In genomic region chr17:17792143-17792550, GRCh38 we compare ENCODE assay signal across 10 cellular contexts. TPM values are rescaled to one million over a fixed set of nuclear protein-coding genes. Genes with fewer than 3 reads are reported as not detected.
DNase-seq lines count a peak whose midpoint lies in the region; FAIRE-seq and TF ChIP-seq lines count a peak whose summit lies in the region.
"Had no signal": no experiment of that assay in that cellular context is flagged by ENCODE, and none has a peak within 500 bp of the region (broad histone marks: within the 10 kb centered on the region; RNA-seq: fewer than 3 reads in every experiment).

No MANE protein-coding gene starts in this region.

- H2AFZ ChIP-seq in Karpas-422 (ENCODE audit: low read length): no peak overlapping the region
- no peak overlapping the region for H2AFZ ChIP-seq in PC-9

- H3K27me3 ChIP-seq in Karpas-422 (ENCODE audit: low read length) (no peaks in the 10 kb centered on the region), PC-9 (ENCODE audit: insufficient read depth, low read depth) (no peaks in the 10 kb centered on the region)
- H3K27me3 ChIP-seq in effector memory CD4-positive, alpha-beta T cell (replicated peaks; ENCODE audit: control insufficient read depth, insufficient read depth, low read length, poor library complexity, severe bottlenecking): no peaks in the 10 kb centered on the region
- H3K27me3 ChIP-seq: Peyer's patch had no signal

- H3K9me2 ChIP-seq in Karpas-422 (replicated peaks; ENCODE audit: insufficient read depth, low read length) (no peaks in the 10 kb centered on the region), PC-9 (ENCODE audit: insufficient read depth) (no peaks in the 10 kb centered on the region)

- no peak for TF ChIP-seq POLR2A in GM12892 (IDR thresholded peaks at IDR 0.05; ENCODE audit: low read depth, low read length)

- H3K4me1 ChIP-seq in Karpas-422 (ENCODE audit: low read length) (peaks cover 23% of the 10 kb centered on the region), PC-9 (replicated peaks; ENCODE audit: insufficient read depth) (no peaks in the 10 kb centered on the region)
- peaks cover 8% of the 10 kb centered on the region for H3K4me1 ChIP-seq in effector memory CD4-positive, alpha-beta T cell (ENCODE audit: control insufficient read depth, insufficient read depth, low read length, poor library complexity, severe bottlenecking)

- H3K4me3 ChIP-seq in Karpas-422 (ENCODE audit: low read length) (no peak overlapping the region), PC-9 (no peak overlapping the region)
- H3K4me3 ChIP-seq in effector memory CD4-positive, alpha-beta T cell (ENCODE audit: insufficient read depth, low read depth, low read length, poor library complexity, severe bottlenecking): no peak overlapping the region
- H3K4me3 ChIP-seq: Peyer's patch had no signal

- H3K9me3 Mint-ChIP-seq in nephron progenitor cell: no peaks in the 10 kb centered on the region

- H3K36me3 ChIP-seq in Karpas-422 (ENCODE audit: insufficient read depth, low read length) (no peaks in the 10 kb centered on the region), PC-9 (ENCODE audit: low read depth) (0 out of 2 replicates have a peak, but pooled peaks cover 4% of the 10 kb centered on the region)
- H3K36me3 ChIP-seq in effector memory CD4-positive, alpha-beta T cell (ENCODE audit: control insufficient read depth, insufficient read depth, low read length): no peaks in the 10 kb centered on the region

- no peak overlapping the region for H3K9ac ChIP-seq in Karpas-422 (ENCODE audit: low read length)

- 0 out of 2 replicates have a peak overlapping the region, but pooled peaks have one; percentile 61 for H3K27ac ChIP-seq in Karpas-422 (ENCODE audit: low read length)
- peak overlapping the region; percentile 13 for H3K27ac ChIP-seq in effector memory CD4-positive, alpha-beta T cell (ENCODE audit: insufficient read depth, low read length, poor library complexity, severe bottlenecking)
- H3K27ac ChIP-seq in PC-9: no peak overlapping the region

- no peaks in the 10 kb centered on the region; the same call in 1 of the 2 replicates for H4K20me1 ChIP-seq in Karpas-422 (ENCODE audit: insufficient read depth, low read depth, low read length)
- peaks cover 92% of the 10 kb centered on the region for H4K20me1 ChIP-seq in PC-9 (ENCODE audit: insufficient read depth)

- H3K36me3 Mint-ChIP-seq in nephron progenitor cell (ENCODE audit: low read depth): peaks cover 9% of the 10 kb centered on the region

- TF ChIP-seq CTCF in nephron progenitor cell (IDR thresholded peaks at IDR 0.05) (no peak), PC-9 (conservative IDR thresholded peaks at IDR 0.05) (no peak)

- H3K27ac Mint-ChIP-seq in nephron progenitor cell: no peak overlapping the region

- H3K9me3 ChIP-seq in Karpas-422 (ENCODE audit: low read length) (no peaks in the 10 kb centered on the region), PC-9 (ENCODE audit: insufficient read depth, low read depth) (no peaks in the 10 kb centered on the region)
- no peaks in the 10 kb centered on the region for H3K9me3 ChIP-seq in effector memory CD4-positive, alpha-beta T cell (ENCODE audit: control insufficient read depth, low read length)
- H3K9me3 ChIP-seq: Peyer's patch had no signal

- peaks cover 68% of the 10 kb centered on the region for H3K4me1 Mint-ChIP-seq in nephron progenitor cell

- CTCF ChIA-PET in PC-9 (lab: Charles Lee): no interaction called here

- DNase-seq in NCI-H1092 treated with DMSO at 0.1 percent for 48 hours (lab: John Stamatoyannopoulos, UW) (peak; percentile 50), NCI-H1092 (lab: John Stamatoyannopoulos, UW) (no peak), Karpas-422 (no peak), nephron progenitor cell (no peak), PC-9 (no peak), GM12892 (ENCODE audit: insufficient read length) (no peak), 8988T (no peak)
- no peak for DNase-seq in effector memory CD4-positive, alpha-beta T cell
- DNase-seq: DMS79, Peyer's patch had no signal

- H3K4me2 ChIP-seq in Karpas-422 (ENCODE audit: low read depth, low read length, poor library complexity, severe bottlenecking): no peak overlapping the region
- no peak overlapping the region for H3K4me2 ChIP-seq in PC-9

- H3F3A ChIP-seq in PC-9 (ENCODE audit: insufficient read depth, low read depth): no peaks in the 10 kb centered on the region; the same call in 1 of the 2 replicates

- H3K27me3 Mint-ChIP-seq in nephron progenitor cell (ENCODE audit: low read depth, poor library complexity): peaks cover 9% of the 10 kb centered on the region

- FAIRE-seq in GM12892 (lab: Jason Lieb, UNC): no peak

- POLR2A ChIA-PET in PC-9 (lab: Charles Lee; ENCODE audit: unreplicated experiment): no interaction called here

- H3K79me2 ChIP-seq in Karpas-422 (ENCODE audit: low read length): peaks cover 50% of the 10 kb centered on the region
- H3K79me2 ChIP-seq in PC-9 (ENCODE audit: low read depth): peaks cover 4% of the 10 kb centered on the region; the same call in 1 of the 2 replicates

- peak overlapping the region; percentile 48 for H3K4me3 Mint-ChIP-seq in nephron progenitor cell

- BruUV-seq in PC-9 (replicated peaks; lab: Mats Ljungman, UMichigan): no TSS peak

- intact Hi-C loops in PC-9 (cut with micrococcal nuclease; ENCODE audit: unreplicated experiment): no loop called here

RNA-seq across cellular contexts. Expression of gene SREBF1, which starts 44.6 kb away (rescaled TPM):
- total RNA-seq in Karpas-422 (2014; rRNA removed; shearing (Covaris generic); ENCODE audit: low replicate concordance): 52.0 and 103 TPM in 2 replicates
- 243 and 360 TPM in 2 replicates for total RNA-seq in PC-9 (2021)
- 14.3 TPM for polyA plus RNA-seq in GM12892 (2012; ENCODE audit: missing spikeins)
